21 cellular contexts compared by ENCODE assay signal in the genomic region with DNA sequence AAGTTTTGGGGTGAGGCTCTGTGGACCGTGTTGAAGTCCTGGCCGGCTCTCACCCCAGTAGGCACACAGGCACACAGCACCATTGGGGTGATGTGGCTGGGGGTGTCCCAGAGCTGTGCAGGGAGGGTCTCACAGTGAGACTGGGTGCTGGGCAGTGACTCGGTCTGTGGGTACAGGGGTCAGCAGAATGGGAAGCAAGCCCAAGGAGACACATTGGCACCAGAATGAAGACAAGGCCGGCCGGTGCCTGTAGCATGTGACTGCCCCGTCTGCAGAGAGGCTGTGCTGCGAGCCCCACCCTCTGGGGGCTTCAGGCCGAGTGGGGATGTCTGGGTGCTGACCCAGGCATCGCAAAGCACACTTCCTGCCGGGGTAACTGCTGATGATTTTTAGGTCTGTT. TPM values are rescaled to one million over a fixed set of nuclear protein-coding genes. Genes with fewer than 3 reads are reported as not detected.
DNase-seq lines count a peak whose midpoint lies in the region; ATAC-seq, FAIRE-seq and TF ChIP-seq lines count a peak whose summit lies in the region.
"Had no signal": no experiment of that assay in that cellular context is flagged by ENCODE, and none has a peak within 500 bp of the region (broad histone marks: within the 10 kb centered on the region; RNA-seq: fewer than 3 reads in every experiment).

No MANE protein-coding gene starts in this region.

- TF ChIP-seq CTCF in right lobe of liver (IDR thresholded peaks at IDR 0.05), result no peak
- no peak for TF ChIP-seq CTCF in HepG2 (CRISPR knock-in tag; IDR thresholded peaks at IDR 0.05)
- no peak for TF ChIP-seq CTCF in astrocyte (IDR thresholded peaks at IDR 0.05; ENCODE audit: insufficient read depth, low read depth, low read length)
- no peak for TF ChIP-seq CTCF in mesothelial cell of epicardium (IDR thresholded peaks at IDR 0.05; ENCODE audit: unreplicated experiment)
- no peak for TF ChIP-seq CTCF in upper lobe of right lung (IDR thresholded peaks at IDR 0.05)

- TF ChIP-seq EP300 in HepG2 (IDR thresholded peaks at IDR 0.05; ENCODE audit: low read depth in 2 of 2, low read length in 2 of 2) (no peak), HepG2 (CRISPR knock-in tag; IDR thresholded peaks at IDR 0.05; ENCODE audit: borderline replicate concordance) (no peak)

- H3K27me3 ChIP-seq in right lobe of liver, result no peaks in the 10 kb centered on the region
- H3K27me3 ChIP-seq in HepG2 (ENCODE audit: control insufficient read depth in 1 of 2, insufficient read depth in 2 of 2, low read length in 2 of 2), result no peaks in the 10 kb centered on the region; a peak in 1 of 5 replicates
- no peaks in the 10 kb centered on the region for H3K27me3 ChIP-seq in astrocyte (ENCODE audit: insufficient read depth, low read length)
- H3K27me3 ChIP-seq in upper lobe of right lung, result no peaks in the 10 kb centered on the region
- H3K27me3 ChIP-seq: SJCRH30, suprapubic skin had no signal

- WGBS in right lobe of liver (ENCODE audit: insufficient coverage, low coverage, low lambda C conversion rate, missing lambda C conversion rate), result 68% methylated on average over 5 of the region's 10 CpGs
- WGBS in HepG2 (ENCODE audit: low lambda C conversion rate), result 97% methylated on average over 5 of the region's 10 CpGs

- H3K79me2 ChIP-seq in HepG2 (ENCODE audit: insufficient read depth, low read length) (peaks cover 88% of the 10 kb centered on the region), astrocyte (ENCODE audit: insufficient read depth, low read length) (peaks cover 93% of the 10 kb centered on the region)

- no peak for TF ChIP-seq RAD21 in HepG2 (CRISPR knock-in tag; IDR thresholded peaks at IDR 0.05)

- ATAC-seq in right lobe of liver, result peak; percentile 14 to 42 (median 24)
- no peak for ATAC-seq in HepG2
- ATAC-seq in upper lobe of right lung, result no peak
- ATAC-seq: HCT116, natural killer cell had no signal

- BruUV-seq in HepG2 (replicated peaks; lab: Mats Ljungman, UMichigan), result no TSS peak

- POLR2A ChIA-PET in HepG2 (lab: Yijun Ruan, JAX), result no interaction called here

- H3K4me1 Mint-ChIP-seq in astrocyte (ENCODE audit: low read depth, unreplicated experiment) (peaks cover 36% of the 10 kb centered on the region), mesothelial cell of epicardium (peaks cover 31% of the 10 kb centered on the region)

- H3K36me3 ChIP-seq in right lobe of liver, result peaks cover 0 to 5% (median 2%) of the 10 kb centered on the region in 4 donors
- peaks cover 15 to 24% of the 10 kb centered on the region in 2 experiments; a peak in 4 of 5 replicates for H3K36me3 ChIP-seq in HepG2 (replicated peaks in 1 of 2; ENCODE audit: control insufficient read depth in 1 of 2, insufficient read depth in 2 of 2, low read length in 2 of 2)
- H3K36me3 ChIP-seq in astrocyte (ENCODE audit: insufficient read depth, low read length), result peaks cover 6% of the 10 kb centered on the region
- peaks cover 30% of the 10 kb centered on the region for H3K36me3 ChIP-seq in upper lobe of right lung

- DNase-seq in right lobe of liver, result peak in 2 of 3 donors; percentile 15 to 48
- no peak for DNase-seq in HepG2 (ENCODE audit: low spot score)
- no peak for DNase-seq in astrocyte (ENCODE audit: low read depth)
- DNase-seq in mesothelial cell of epicardium (ENCODE audit: low spot score in 2 of 2, unreplicated experiment in 2 of 2), result no peak
- DNase-seq in upper lobe of right lung, result no peak
- DNase-seq in HUDEP-2 (lab: John Stamatoyannopoulos, UW; ENCODE audit: unreplicated experiment in 76 of 76), result no peak
- DNase-seq in NCI-H1436 treated with DMSO at 0.1 percent for 48 hours (lab: John Stamatoyannopoulos, UW), result no peak
- no peak for DNase-seq in germinal center (ENCODE audit: low spot score)
- DNase-seq: activated CD4-positive, alpha-beta T cell treated with anti-CD3 and anti-CD28 coated beads for 1 hour; cerebellar nuclear complex; natural killer cell; NCI-H1930; NCI-H524; SJCRH30; T-helper 9 cell had no signal

- H3K4me3 Mint-ChIP-seq in astrocyte (ENCODE audit: unreplicated experiment) (peak overlapping the region; percentile 27), mesothelial cell of epicardium (no peak overlapping the region)
- H3K4me3 Mint-ChIP-seq: natural killer cell had no signal

- peak overlapping the region; percentile 58 for H3K27ac Mint-ChIP-seq in astrocyte (ENCODE audit: unreplicated experiment)
- peak overlapping the region; percentile 25 for H3K27ac Mint-ChIP-seq in mesothelial cell of epicardium

- H2AFZ ChIP-seq in HepG2 (ENCODE audit: low read length) (no peak overlapping the region), astrocyte (ENCODE audit: low read depth, low read length) (no peak overlapping the region)

- H3K27ac ChIP-seq in right lobe of liver (no peak overlapping the region), HepG2 (ENCODE audit: extremely low read length, insufficient read depth, low read length) (no peak overlapping the region), astrocyte (ENCODE audit: low read depth, low read length) (no peak overlapping the region), upper lobe of right lung (peak overlapping the region; percentile 24)
- H3K27ac ChIP-seq: SJCRH30, suprapubic skin had no signal

- H3K9ac ChIP-seq in HepG2 (ENCODE audit: insufficient read depth, low read depth, low read length) (no peak overlapping the region), astrocyte (ENCODE audit: low read length) (no peak overlapping the region)

- H3K4me2 ChIP-seq in HepG2 (ENCODE audit: low read depth, low read length), result no peak overlapping the region
- H3K4me2 ChIP-seq in astrocyte (ENCODE audit: low read length), result no peak overlapping the region

- TF ChIP-seq POLR2A in right lobe of liver (IDR thresholded peaks at IDR 0.05), result no peak
- no peak for TF ChIP-seq POLR2A in HepG2 (IDR thresholded peaks at IDR 0.05; ENCODE audit: insufficient read depth in 1 of 2, low read depth in 2 of 2, low read length in 2 of 2)

- intact Hi-C loops in right lobe of liver (cut with DNase I), result no loop called here
- intact Hi-C loops in HepG2 (cut with micrococcal nuclease; ENCODE audit: unreplicated experiment), result no loop called here
- intact Hi-C loops in upper lobe of right lung (cut with DNase I), result no loop called here

- CTCF ChIA-PET in HepG2 (lab: Yijun Ruan, JAX; ENCODE audit: low intra/inter-chr PET ratio, low total read pairs), result no interaction called here

- H3K4me1 ChIP-seq in right lobe of liver, result peaks cover 0 to 15% (median 6%) of the 10 kb centered on the region in 4 donors
- H3K4me1 ChIP-seq in HepG2 (ENCODE audit: insufficient read depth, low read length), result peaks cover 30% of the 10 kb centered on the region
- peaks cover 22% of the 10 kb centered on the region for H3K4me1 ChIP-seq in astrocyte (ENCODE audit: insufficient read depth, low read length)
- peaks cover 35% of the 10 kb centered on the region for H3K4me1 ChIP-seq in upper lobe of right lung

- H4K20me1 ChIP-seq in HepG2 (ENCODE audit: insufficient read depth, low read length) (peaks cover 64% of the 10 kb centered on the region), astrocyte (ENCODE audit: insufficient read depth, low read length) (peaks cover 81% of the 10 kb centered on the region)

- H3K27me3 Mint-ChIP-seq in astrocyte (ENCODE audit: low read depth, unreplicated experiment) (no peaks in the 10 kb centered on the region), mesothelial cell of epicardium (ENCODE audit: low read depth) (no peaks in the 10 kb centered on the region)

- H3K36me3 Mint-ChIP-seq in astrocyte (ENCODE audit: low read depth, unreplicated experiment), result peaks cover 3% of the 10 kb centered on the region
- peaks cover 6% of the 10 kb centered on the region for H3K36me3 Mint-ChIP-seq in mesothelial cell of epicardium
- H3K36me3 Mint-ChIP-seq: natural killer cell had no signal

- H3K4me3 ChIP-seq in right lobe of liver, result no peak overlapping the region
- H3K4me3 ChIP-seq in HepG2 (replicated peaks in 1 of 3; ENCODE audit: insufficient read depth in 1 of 3, low read depth in 2 of 3, low read length in 3 of 3), result no peak overlapping the region
- H3K4me3 ChIP-seq in astrocyte (ENCODE audit: insufficient read depth, low read depth, low read length), result no peak overlapping the region
- H3K4me3 ChIP-seq in upper lobe of right lung, result no peak overlapping the region
- H3K4me3 ChIP-seq: lung, SJCRH30, suprapubic skin had no signal

- FAIRE-seq in HepG2 (lab: Jason Lieb, UNC) (no peak), astrocyte (lab: Jason Lieb, UNC) (no peak)
- FAIRE-seq: endometrium, G401.6, GM12892 had no signal

- in situ Hi-C loops in HepG2 (cut with HindIII; ENCODE audit: extremely low pct_ligation_motif_present, low pct_unique_long_range_greater_than_20kb), result no loop called here

- H3K9me3 Mint-ChIP-seq in astrocyte (ENCODE audit: unreplicated experiment), result no peaks in the 10 kb centered on the region
- no peaks in the 10 kb centered on the region for H3K9me3 Mint-ChIP-seq in mesothelial cell of epicardium
- H3K9me3 Mint-ChIP-seq: natural killer cell had no signal

- H3K9me3 ChIP-seq in right lobe of liver (no peaks in the 10 kb centered on the region), HepG2 (ENCODE audit: low read length) (no peaks in the 10 kb centered on the region), astrocyte (ENCODE audit: insufficient read depth, low read depth, low read length) (no peaks in the 10 kb centered on the region), upper lobe of right lung (no peaks in the 10 kb centered on the region)
- H3K9me3 ChIP-seq: SJCRH30, suprapubic skin had no signal

RNA-seq across cellular contexts. Expression of a gene that starts 5.2 kb away (rescaled TPM):
- total RNA-seq in right lobe of liver (10 to 100 TPM; 24.3 to 42.0 (median 27.9) TPM), HepG2 (2016; rRNA removed; fragmentation: Illumina TruSeq; extraction: Trizol) (52.0 and 65.2 TPM in 2 replicates), astrocyte (73.3 and 79.3 TPM in 2 replicates), mesothelial cell of epicardium (73.4 to 78.2 TPM (median 74.7 TPM) in 3 replicates), upper lobe of right lung (63.2 TPM)
- total RNA-seq in HepG2 (2016; cell fraction: cytosol; rRNA removed; fragmentation: Illumina TruSeq; extraction: Trizol; ENCODE audit: low read depth), result 10.0 and 10.5 TPM in 2 replicates
- total RNA-seq in HepG2 (2016; cell fraction: insoluble cytoplasmic fraction; rRNA removed; fragmentation: Illumina TruSeq; extraction: Trizol), result 55.0 and 59.4 TPM in 2 replicates
- total RNA-seq in HepG2 (2016; cell fraction: membrane; rRNA removed; fragmentation: Illumina TruSeq; extraction: Trizol), result 23.7 and 24.2 TPM in 2 replicates
- 30.2 and 31.7 TPM in 2 replicates for total RNA-seq in HepG2 (2016; cell fraction: nucleus; rRNA removed; fragmentation: Illumina TruSeq; extraction: Trizol)
- 57.1 and 60.7 TPM in 2 replicates for polyA plus RNA-seq in HepG2 (2011; rRNA removed)
- 48.5 and 73.3 TPM in 2 replicates for polyA plus RNA-seq in HepG2 (2011; cell fraction: cytosol; rRNA removed)
- polyA plus RNA-seq in HepG2 (2011; cell fraction: nucleus; rRNA removed), result 171 and 221 TPM in 2 replicates
- 28.9 and 30.8 TPM in 2 replicates for polyA plus RNA-seq in HepG2 (2012)
- 5.9 and 6.3 TPM in 2 replicates for polyA plus RNA-seq in HepG2 (2016; cell fraction: cytosol; fragmentation: Illumina TruSeq; extraction: Trizol; ENCODE audit: low read depth)
- polyA plus RNA-seq in HepG2 (2016; cell fraction: insoluble cytoplasmic fraction; fragmentation: Illumina TruSeq; extraction: Trizol; ENCODE audit: low read depth), result 60.8 and 67.1 TPM in 2 replicates
- polyA plus RNA-seq in HepG2 (2016; cell fraction: membrane; fragmentation: Illumina TruSeq; extraction: Trizol; ENCODE audit: low read depth), result 15.8 and 16.9 TPM in 2 replicates
- polyA plus RNA-seq in HepG2 (2016; cell fraction: nucleus; fragmentation: Illumina TruSeq; extraction: Trizol; ENCODE audit: insufficient read depth, low read depth), result 69.6 and 72.4 TPM in 2 replicates
- polyA minus RNA-seq in HepG2 (2011; rRNA and poly(A)+ RNA removed; ENCODE audit: low replicate concordance), result 56.6 and 139 TPM in 2 replicates
- 41.7 and 45.7 TPM in 2 replicates for polyA minus RNA-seq in HepG2 (2011; cell fraction: cytosol; rRNA and poly(A)+ RNA removed)
- 40.9 and 44.3 TPM in 2 replicates for polyA minus RNA-seq in HepG2 (2011; cell fraction: nucleus; rRNA and poly(A)+ RNA removed)

RNA-seq across cellular contexts. Expression of a gene that starts 46.0 kb away (rescaled TPM):
- total RNA-seq in right lobe of liver (10 to 100 TPM; 74.8 to 85.5 (median 79.4) TPM), HepG2 (2016; rRNA removed; fragmentation: Illumina TruSeq; extraction: Trizol) (106 and 112 TPM in 2 replicates), astrocyte (115 and 136 TPM in 2 replicates), mesothelial cell of epicardium (186 to 194 TPM (median 192 TPM) in 3 replicates), upper lobe of right lung (169 TPM)
- total RNA-seq in HepG2 (2016; cell fraction: cytosol; rRNA removed; fragmentation: Illumina TruSeq; extraction: Trizol; ENCODE audit: low read depth), result 119 TPM in 2 replicates
- 83.8 and 121 TPM in 2 replicates for total RNA-seq in HepG2 (2016; cell fraction: insoluble cytoplasmic fraction; rRNA removed; fragmentation: Illumina TruSeq; extraction: Trizol)
- total RNA-seq in HepG2 (2016; cell fraction: membrane; rRNA removed; fragmentation: Illumina TruSeq; extraction: Trizol), result 133 and 173 TPM in 2 replicates
- total RNA-seq in HepG2 (2016; cell fraction: nucleus; rRNA removed; fragmentation: Illumina TruSeq; extraction: Trizol), result 51.5 and 60.9 TPM in 2 replicates
- 78.5 and 123 TPM in 2 replicates for polyA plus RNA-seq in HepG2 (2011; rRNA removed)
- polyA plus RNA-seq in HepG2 (2011; cell fraction: cytosol; rRNA removed), result 87.2 and 182 TPM in 2 replicates
- polyA plus RNA-seq in HepG2 (2011; cell fraction: nucleus; rRNA removed), result 489 and 636 TPM in 2 replicates
- polyA plus RNA-seq in HepG2 (2012), result 69.0 and 92.6 TPM in 2 replicates
- polyA plus RNA-seq in HepG2 (2016; cell fraction: cytosol; fragmentation: Illumina TruSeq; extraction: Trizol; ENCODE audit: low read depth), result 49.5 and 64.7 TPM in 2 replicates
- 101 and 112 TPM in 2 replicates for polyA plus RNA-seq in HepG2 (2016; cell fraction: insoluble cytoplasmic fraction; fragmentation: Illumina TruSeq; extraction: Trizol; ENCODE audit: low read depth)
- polyA plus RNA-seq in HepG2 (2016; cell fraction: membrane; fragmentation: Illumina TruSeq; extraction: Trizol; ENCODE audit: low read depth), result 103 and 116 TPM in 2 replicates
- 152 and 155 TPM in 2 replicates for polyA plus RNA-seq in HepG2 (2016; cell fraction: nucleus; fragmentation: Illumina TruSeq; extraction: Trizol; ENCODE audit: insufficient read depth, low read depth)
- polyA minus RNA-seq in HepG2 (2011; rRNA and poly(A)+ RNA removed; ENCODE audit: low replicate concordance), result 136 and 350 TPM in 2 replicates
- polyA minus RNA-seq in HepG2 (2011; cell fraction: cytosol; rRNA and poly(A)+ RNA removed), result 85.1 and 100 TPM in 2 replicates
- polyA minus RNA-seq in HepG2 (2011; cell fraction: nucleus; rRNA and poly(A)+ RNA removed), result 47.7 and 48.4 TPM in 2 replicates

RNA-seq across cellular contexts. Expression of a gene that starts 52.1 kb away (rescaled TPM):
- total RNA-seq in right lobe of liver, result 10 to 100 TPM in 3 of 6 experiments, 1 to 10 TPM in 3; 9.1 to 14.5 (median 11.3) TPM
- 4.6 and 4.8 TPM in 2 replicates for total RNA-seq in HepG2 (2016; rRNA removed; fragmentation: Illumina TruSeq; extraction: Trizol)
- 2.3 and 4.1 TPM in 2 replicates for total RNA-seq in HepG2 (2016; cell fraction: cytosol; rRNA removed; fragmentation: Illumina TruSeq; extraction: Trizol; ENCODE audit: low read depth)
- total RNA-seq in HepG2 (2016; cell fraction: insoluble cytoplasmic fraction; rRNA removed; fragmentation: Illumina TruSeq; extraction: Trizol), result 3.7 and 4.7 TPM in 2 replicates
- 2.9 and 3.9 TPM in 2 replicates for total RNA-seq in HepG2 (2016; cell fraction: membrane; rRNA removed; fragmentation: Illumina TruSeq; extraction: Trizol)
- total RNA-seq in HepG2 (2016; cell fraction: nucleus; rRNA removed; fragmentation: Illumina TruSeq; extraction: Trizol), result 6.9 and 7.1 TPM in 2 replicates
- 8.4 and 8.6 TPM in 2 replicates for polyA plus RNA-seq in HepG2 (2011; rRNA removed)
- polyA plus RNA-seq in HepG2 (2011; cell fraction: cytosol; rRNA removed), result 3.0 and 4.1 TPM in 2 replicates
- 80.9 and 90.3 TPM in 2 replicates for polyA plus RNA-seq in HepG2 (2011; cell fraction: nucleus; rRNA removed)
- polyA plus RNA-seq in HepG2 (2012), result 7.1 and 7.7 TPM in 2 replicates
- polyA plus RNA-seq in HepG2 (2016; cell fraction: cytosol; fragmentation: Illumina TruSeq; extraction: Trizol; ENCODE audit: low read depth), result 0.16 and 0.25 TPM in 2 replicates
- polyA plus RNA-seq in HepG2 (2016; cell fraction: insoluble cytoplasmic fraction; fragmentation: Illumina TruSeq; extraction: Trizol; ENCODE audit: low read depth), result 3.8 and 4.8 TPM in 2 replicates
- polyA plus RNA-seq in HepG2 (2016; cell fraction: membrane; fragmentation: Illumina TruSeq; extraction: Trizol; ENCODE audit: low read depth), result 0.59 and 0.60 TPM in 2 replicates
- 29.2 and 29.8 TPM in 2 replicates for polyA plus RNA-seq in HepG2 (2016; cell fraction: nucleus; fragmentation: Illumina TruSeq; extraction: Trizol; ENCODE audit: insufficient read depth, low read depth)
- polyA minus RNA-seq in HepG2 (2011; rRNA and poly(A)+ RNA removed; ENCODE audit: low replicate concordance), result 3.9 and 14.3 TPM in 2 replicates
- polyA minus RNA-seq in HepG2 (2011; cell fraction: cytosol; rRNA and poly(A)+ RNA removed), result 3.6 and 4.4 TPM in 2 replicates
- polyA minus RNA-seq in HepG2 (2011; cell fraction: nucleus; rRNA and poly(A)+ RNA removed), result 18.8 and 20.2 TPM in 2 replicates
- 14.2 and 14.8 TPM in 2 replicates for total RNA-seq in astrocyte
- 62.9 to 65.9 TPM (median 63.1 TPM) in 3 replicates for total RNA-seq in mesothelial cell of epicardium
- total RNA-seq in upper lobe of right lung, result 28.3 TPM

Comparison
In these comparisons a context has a peak if more than half of its experiments do, and no peak if none do; other contexts are left out.
1. ATAC-seq: peak in right lobe of liver (4 of 4); none in HepG2 (single experiment) and upper lobe of right lung (single experiment).
2. DNase-seq: peak in right lobe of liver (2 of 3); none in HepG2 (single experiment), astrocyte (single experiment), mesothelial cell of epicardium (0 of 2), upper lobe of right lung (single experiment), HUDEP-2 (0 of 76), NCI-H1436 treated with DMSO at 0.1 percent for 48 hours (single experiment) and germinal center (single experiment).